21 cellular contexts compared by ENCODE assay signal in the genomic region with DNA sequence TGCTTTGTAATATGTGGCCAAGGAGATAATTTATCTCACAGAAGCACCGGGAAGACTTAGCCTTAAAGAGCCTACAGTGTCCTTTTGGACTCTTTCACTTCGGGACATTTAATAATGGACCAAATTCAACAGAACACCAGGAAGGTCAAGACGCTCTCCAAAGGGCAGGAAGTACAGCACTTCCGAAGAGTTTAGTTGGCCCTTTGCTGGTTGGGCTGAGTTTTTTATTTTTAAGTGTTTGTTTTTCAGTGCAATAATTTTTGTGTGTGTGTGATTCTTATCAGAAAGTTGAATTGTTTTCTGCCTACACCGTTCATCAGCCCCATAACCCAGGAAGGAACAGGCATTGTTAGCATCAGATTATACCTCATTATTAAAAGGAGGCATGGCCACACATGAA.
A peak's percentile ranks its signal among the peaks of the same experiment; 100 is the strongest.
DNase-seq lines count a peak whose midpoint lies in the region; ATAC-seq, FAIRE-seq and TF ChIP-seq lines count a peak whose summit lies in the region.
"Had no signal": no experiment of that assay in that cellular context is flagged by ENCODE, and none has a peak within 500 bp of the region (broad histone marks: within the 10 kb centered on the region; RNA-seq: fewer than 3 reads in every experiment).

No MANE protein-coding gene starts in this region.

- H2AFZ ChIP-seq in ACC112 (ENCODE audit: low read length, unreplicated experiment) (peak overlapping the region; percentile 6), endothelial cell of umbilical vein (ENCODE audit: low read depth, low read length) (no peak overlapping the region)
- H2AFZ ChIP-seq: PC-9 had no signal

- no peak overlapping the region for H3K27ac ChIP-seq in ACC112 (ENCODE audit: low read depth, low read length)
- H3K27ac ChIP-seq in endothelial cell of umbilical vein (ENCODE audit: insufficient read depth, low read depth, low read length), result no peak overlapping the region
- no peak overlapping the region for H3K27ac ChIP-seq in liver (ENCODE audit: low read depth in 1 of 2, low read length in 2 of 2)
- H3K27ac ChIP-seq in spleen, result peak overlapping the region in 5 of 8 donors; percentile 7 to 46 (median 23)
- H3K27ac ChIP-seq: BLaER1 treated with 17β-estradiol and CSF1 and Interleukin-3, amounts not matched to agents 10 nM and 100 nM; PC-9; RWPE1; SJCRH30 had no signal

- WGBS in liver, result 69% methylated on average over 5 of the region's 5 CpGs
- 44 to 69% (median 58%) methylated on average over 5 of the region's 5 CpGs for WGBS in spleen, 5 donors

- H3K9me1 ChIP-seq in endothelial cell of umbilical vein (replicated peaks; ENCODE audit: control insufficient read depth, extremely low read depth, insufficient read depth, low read length), result no peaks in the 10 kb centered on the region

- H4K20me1 ChIP-seq in endothelial cell of umbilical vein (replicated peaks; ENCODE audit: control insufficient read depth, extremely low read depth, insufficient read depth, low read length), result no peaks in the 10 kb centered on the region
- H4K20me1 ChIP-seq: BLaER1 treated with 17β-estradiol and CSF1 and Interleukin-3, amounts not matched to agents 10 nM and 100 nM had no signal

- ATAC-seq in GM18909 (IDR thresholded peaks at IDR 0.05; ENCODE audit: poor library complexity, unreplicated experiment), result no peak
- ATAC-seq: GM12878 had no signal

- CTCF ChIA-PET in endothelial cell of umbilical vein (lab: Charles Lee), result interaction anchor here (1.0 kb wide), 1 partner anchor 12 kb away, joined by 3 read pairs; no protein-coding TSS in a partner anchor

- POLR2A ChIA-PET in endothelial cell of umbilical vein (lab: Charles Lee), result no interaction called here

- no peaks in the 10 kb centered on the region for H3K79me2 ChIP-seq in ACC112 (ENCODE audit: control insufficient read depth, insufficient read depth, low read length, unreplicated experiment)
- no peaks in the 10 kb centered on the region for H3K79me2 ChIP-seq in endothelial cell of umbilical vein (ENCODE audit: control insufficient read depth, insufficient read depth, low read length)

- BruUV-seq in endothelial cell of umbilical vein (replicated peaks; lab: Mats Ljungman, UMichigan), result no TSS peak

- H3K9me3 ChIP-seq in endothelial cell of umbilical vein (replicated peaks; ENCODE audit: control insufficient read depth, insufficient read depth, low read length), result no peaks in the 10 kb centered on the region
- no peaks in the 10 kb centered on the region for H3K9me3 ChIP-seq in liver (ENCODE audit: control insufficient read depth in 4 of 4, low read length in 3 of 4)
- H3K9me3 ChIP-seq in spleen, result no peaks in the 10 kb centered on the region
- H3K9me3 ChIP-seq: BLaER1 treated with 17β-estradiol and CSF1 and Interleukin-3, amounts not matched to agents 10 nM and 100 nM; SJCRH30 had no signal

- TF ChIP-seq POLR2A in endothelial cell of umbilical vein (IDR thresholded peaks at IDR 0.05; ENCODE audit: low read depth, low read length), result no peak
- no peak for TF ChIP-seq POLR2A in spleen (IDR thresholded peaks at IDR 0.05)

- H3K4me1 ChIP-seq in ACC112 (ENCODE audit: control insufficient read depth, insufficient read depth, low read length, unreplicated experiment) (peaks cover 41% of the 10 kb centered on the region), endothelial cell of umbilical vein (ENCODE audit: control insufficient read depth, extremely low read depth, insufficient read depth, low read length) (peaks cover 31% of the 10 kb centered on the region), liver (ENCODE audit: control insufficient read depth in 4 of 4, insufficient read depth in 4 of 4, low read length in 3 of 4) (no peaks in the 10 kb centered on the region), spleen (peaks cover 0 to 36% (median 6%) of the 10 kb centered on the region in 6 donors)

- H3K4me3 ChIP-seq in ACC112 (ENCODE audit: low read depth, low read length), result no peak overlapping the region
- H3K4me3 ChIP-seq in endothelial cell of umbilical vein (replicated peaks in 1 of 3; ENCODE audit: insufficient read depth in 1 of 3, low read depth in 1 of 3, low read length in 3 of 3), result no peak overlapping the region
- no peak overlapping the region for H3K4me3 ChIP-seq in liver (ENCODE audit: low read depth in 1 of 3, low read length in 3 of 3)
- no peak overlapping the region for H3K4me3 ChIP-seq in spleen
- H3K4me3 ChIP-seq: BLaER1 treated with 17β-estradiol and CSF1 and Interleukin-3, amounts not matched to agents 10 nM and 100 nM; GM12878; PC-9; SJCRH30 had no signal

- H3K36me3 ChIP-seq in ACC112 (ENCODE audit: insufficient read depth, low read length), result no peaks in the 10 kb centered on the region
- H3K36me3 ChIP-seq in endothelial cell of umbilical vein (ENCODE audit: control insufficient read depth in 2 of 2, extremely low read depth in 1 of 2, insufficient read depth in 2 of 2, low read length in 2 of 2), result no peaks in the 10 kb centered on the region
- H3K36me3 ChIP-seq in liver (ENCODE audit: control insufficient read depth in 4 of 4, insufficient read depth in 3 of 4, low read depth in 1 of 4, low read length in 3 of 4), result no peaks in the 10 kb centered on the region
- H3K36me3 ChIP-seq in spleen, result peaks cover 0 to 10% (median 0%) of the 10 kb centered on the region in 6 donors
- H3K36me3 ChIP-seq: SJCRH30 had no signal

- intact Hi-C loops in endothelial cell of umbilical vein (cut with micrococcal nuclease) (no loop called here), spleen (cut with DNase I; ENCODE audit: low total_unique reads) (no loop called here), posterior cingulate gyrus (cut with DNase I) (no loop called here)

- DNase-seq in endothelial cell of umbilical vein (ENCODE audit: low read depth, low spot score), result peak; percentile 26
- DNase-seq in spleen, result no peak
- DNase-seq in frontal cortex (ENCODE audit: low spot score in 2 of 2), result no peak
- DNase-seq in posterior cingulate gyrus, result no peak
- DNase-seq: CD8-positive, alpha-beta memory T cell; EL; NCI-H1417 treated with DMSO at 0.1 percent for 48 hours; NCI-H1930; NCI-H345; NCI-H524 treated with DMSO at 0.1 percent for 48 hours; PC-9; SJCRH30 had no signal

- FAIRE-seq in endothelial cell of umbilical vein (lab: Jason Lieb, UNC), result no peak
- no peak for FAIRE-seq in frontal cortex (lab: Jason Lieb, UNC)
- FAIRE-seq: A204.1, GM12878, GM19239, H54 had no signal

- dilution Hi-C loops in endothelial cell of umbilical vein (cut with MboI; ENCODE audit: extremely low pct_ligation_motif_present, low sequenced_read_pairs), result no loop called here

- H3K4me2 ChIP-seq in endothelial cell of umbilical vein (ENCODE audit: insufficient read depth, low read length), result peak overlapping the region; percentile 43
- H3K4me2 ChIP-seq: BLaER1 treated with 17β-estradiol and CSF1 and Interleukin-3, amounts not matched to agents 10 nM and 100 nM; PC-9 had no signal

- TF ChIP-seq RAD21 in liver (IDR thresholded peaks at IDR 0.05), result no peak

- no peaks in the 10 kb centered on the region for H3K27me3 ChIP-seq in ACC112 (ENCODE audit: insufficient read depth, low read length)
- no peaks in the 10 kb centered on the region for H3K27me3 ChIP-seq in endothelial cell of umbilical vein (ENCODE audit: control insufficient read depth in 2 of 2, insufficient read depth in 2 of 2, low read length in 2 of 2)
- no peaks in the 10 kb centered on the region for H3K27me3 ChIP-seq in liver (ENCODE audit: control insufficient read depth in 4 of 4, insufficient read depth in 4 of 4, low read length in 3 of 4)
- H3K27me3 ChIP-seq in spleen (replicated peaks in 1 of 7), result peaks cover 0 to 6% (median 0%) of the 10 kb centered on the region in 7 donors
- H3K27me3 ChIP-seq: BLaER1 treated with 17β-estradiol and CSF1 and Interleukin-3, amounts not matched to agents 10 nM and 100 nM; SJCRH30 had no signal

- H3K9ac ChIP-seq in endothelial cell of umbilical vein (replicated peaks; ENCODE audit: extremely low read depth, insufficient read depth, low read length), result no peak overlapping the region
- H3K9ac ChIP-seq in liver (ENCODE audit: low read depth in 1 of 2, low read length in 2 of 2), result no peak overlapping the region
- H3K9ac ChIP-seq: BLaER1 treated with 17β-estradiol and CSF1 and Interleukin-3, amounts not matched to agents 10 nM and 100 nM had no signal

- no peak for TF ChIP-seq CTCF in endothelial cell of umbilical vein (IDR thresholded peaks at IDR 0.05; ENCODE audit: extremely low read depth in 1 of 2, insufficient read depth in 1 of 2, low read depth in 1 of 2, low read length in 2 of 2)
- no peak for TF ChIP-seq CTCF in liver (IDR thresholded peaks at IDR 0.05; ENCODE audit: low read depth, low read length, missing input control)
- no peak for TF ChIP-seq CTCF in spleen (IDR thresholded peaks at IDR 0.05 in 8 of 11, conservative IDR thresholded peaks at IDR 0.05 in 3 of 11)

TF ChIP-seq in endothelial cell of umbilical vein, 7 proteins besides CTCF, POLR2A, EP300 and RAD21:
- peak; percentile 50 for TF ChIP-seq GATA2 (IDR thresholded peaks at IDR 0.05; ENCODE audit: insufficient read depth, insufficient read length, low read depth, low read length)
- TF ChIP-seq, protein P1, sequence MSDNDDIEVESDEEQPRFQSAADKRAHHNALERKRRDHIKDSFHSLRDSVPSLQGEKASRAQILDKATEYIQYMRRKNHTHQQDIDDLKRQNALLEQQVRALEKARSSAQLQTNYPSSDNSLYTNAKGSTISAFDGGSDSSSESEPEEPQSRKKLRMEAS (IDR thresholded peaks at IDR 0.05; ENCODE audit: insufficient read depth, insufficient read length), result no peak

TF ChIP-seq in liver, 16 proteins besides CTCF, POLR2A, EP300 and RAD21:
- TF ChIP-seq NR2F2 (IDR thresholded peaks at IDR 0.05), result peak; percentile 93
- no peak for TF ChIP-seq SP1 (IDR thresholded peaks at IDR 0.05)

Comparison
In these comparisons a context has a peak if more than half of its experiments do, and no peak if none do; other contexts are left out.
1. H3K27ac ChIP-seq: peak in spleen (5 of 8); none in ACC112 (single experiment), endothelial cell of umbilical vein (single experiment) and liver (0 of 2).